In the genomic region with DNA sequence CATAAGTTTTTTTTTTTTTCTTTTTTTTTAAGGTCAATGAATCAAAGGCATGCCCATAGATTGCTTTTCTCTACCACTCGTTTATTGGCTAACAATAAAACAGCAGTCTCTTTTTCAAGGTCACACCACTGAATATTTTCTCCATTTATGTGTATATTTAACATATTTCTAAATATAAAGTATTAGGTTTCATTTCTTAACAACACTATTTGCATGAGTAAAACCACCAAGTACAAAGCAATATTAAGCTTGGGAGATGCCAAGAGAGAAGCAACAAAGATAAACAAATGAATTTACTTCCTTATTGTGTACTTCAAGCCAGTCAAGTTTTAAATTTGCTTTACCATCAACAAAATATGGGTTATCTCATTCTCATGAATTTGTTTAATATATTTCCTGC, we compare ENCODE assay signal across 23 cellular contexts.
A peak's percentile ranks its signal among the peaks of the same experiment; 100 is the strongest.
DNase-seq lines count a peak whose midpoint lies in the region; ATAC-seq and TF ChIP-seq lines count a peak whose summit lies in the region.
"Had no signal": no experiment of that assay in that cellular context is flagged by ENCODE, and none has a peak within 500 bp of the region (broad histone marks: within the 10 kb centered on the region; RNA-seq: fewer than 3 reads in every experiment).

No MANE protein-coding gene starts in this region.

- H3K4me3 ChIP-seq in PC-3 (ENCODE audit: low read length) (no peak overlapping the region), heart right ventricle (no peak overlapping the region), thyroid gland (replicated peaks in 1 of 3) (no peak overlapping the region)
- H3K4me3 ChIP-seq: coronary artery, K562, psoas muscle, SJCRH30, uterus had no signal

- no peaks in the 10 kb centered on the region for H3F3A ChIP-seq in PC-3 (ENCODE audit: low read length, unreplicated experiment)

- H3K9me2 ChIP-seq in PC-3 (replicated peaks; ENCODE audit: low read length) = no peaks in the 10 kb centered on the region

- H3K4me3 Mint-ChIP-seq in stimulated activated naive CD8-positive, alpha-beta T cell treated with anti-CD3 and anti-CD28 coated beads, Interleukin-15, amount 100 ng/mL, for 72 hours = no peak overlapping the region
- H3K4me3 Mint-ChIP-seq: HFFc6, nephron had no signal

- no peak overlapping the region for H2AFZ ChIP-seq in PC-3 (ENCODE audit: low read length)

- no TSS peak for BruUV-seq in PC-3 (replicated peaks; lab: Mats Ljungman, UMichigan)

- H4K20me1 ChIP-seq in PC-3 (ENCODE audit: low read length) = no peaks in the 10 kb centered on the region

- WGBS in heart right ventricle, 2 donors = 73% methylated on average over 1 of the region's 1 CpG
- WGBS in thyroid gland, 2 donors = 81 to 88% methylated on average over 1 of the region's 1 CpG

- intact Hi-C loops in PC-3 (cut with micrococcal nuclease) = no loop called here
- intact Hi-C loops in heart right ventricle (cut with DNase I) = no loop called here
- intact Hi-C loops in thyroid gland (cut with DNase I) = no loop called here

- peaks cover 0 to 9% of the 10 kb centered on the region in 2 donors for H3K9me3 Mint-ChIP-seq in stimulated activated naive CD8-positive, alpha-beta T cell treated with anti-CD3 and anti-CD28 coated beads, Interleukin-15, amount 100 ng/mL, for 72 hours
- H3K9me3 Mint-ChIP-seq: HFFc6, nephron had no signal

- no peaks in the 10 kb centered on the region for H3K36me3 ChIP-seq in PC-3 (ENCODE audit: low read depth, low read length)
- H3K36me3 ChIP-seq in heart right ventricle = no peaks in the 10 kb centered on the region
- no peaks in the 10 kb centered on the region for H3K36me3 ChIP-seq in thyroid gland
- H3K36me3 ChIP-seq: SJCRH30, uterus had no signal

- H3K27ac ChIP-seq in PC-3 (ENCODE audit: low read length) = no peak overlapping the region
- H3K27ac ChIP-seq in heart right ventricle = no peak overlapping the region
- no peak overlapping the region for H3K27ac ChIP-seq in thyroid gland
- H3K27ac ChIP-seq: coronary artery, epithelial cell of prostate, HL-60, psoas muscle, SJCRH30, uterus had no signal

- H3K4me1 Mint-ChIP-seq in stimulated activated naive CD8-positive, alpha-beta T cell treated with anti-CD3 and anti-CD28 coated beads, Interleukin-15, amount 100 ng/mL, for 72 hours = no peaks in the 10 kb centered on the region
- H3K4me1 Mint-ChIP-seq: nephron had no signal

- POLR2A ChIA-PET in PC-3 (lab: Charles Lee; ENCODE audit: unreplicated experiment) = no interaction called here

- no peak overlapping the region for H3K4me2 ChIP-seq in PC-3 (ENCODE audit: low read length)

- peak; percentile 41 for ATAC-seq in GM18520 (IDR thresholded peaks at IDR 0.05; ENCODE audit: unreplicated experiment)
- peak; percentile 42 for ATAC-seq in GM21717 (IDR thresholded peaks at IDR 0.05; ENCODE audit: unreplicated experiment)
- ATAC-seq in HG03097 (IDR thresholded peaks at IDR 0.05; ENCODE audit: low FRiP score, unreplicated experiment) = peak; percentile 8
- ATAC-seq in PC-3 = peak; percentile 32
- no peak for ATAC-seq in heart right ventricle
- ATAC-seq in stimulated activated naive CD8-positive, alpha-beta T cell treated with anti-CD3 and anti-CD28 coated beads, Interleukin-15, amount 100 ng/mL, for 72 hours = no peak
- ATAC-seq: activated CD4-positive, CD25-positive, alpha-beta regulatory T cell treated with anti-CD3 and anti-CD28 coated beads, Interleukin-2, amount 50 U/mL, for 24 hours; K562; psoas muscle; stimulated activated naive CD8-positive, alpha-beta T cell treated with anti-CD3 and anti-CD28 coated beads, Interleukin-15, Interleukin-2, amounts not matched to agents 100 U/mL and 50 U/mL, for 24 hours had no signal

- H3K27me3 ChIP-seq in PC-3 (ENCODE audit: low read length) = no peaks in the 10 kb centered on the region
- no peaks in the 10 kb centered on the region for H3K27me3 ChIP-seq in heart right ventricle
- H3K27me3 ChIP-seq in thyroid gland = no peaks in the 10 kb centered on the region
- H3K27me3 ChIP-seq: SJCRH30, uterus had no signal

- no peak overlapping the region for H3K27ac Mint-ChIP-seq in stimulated activated naive CD8-positive, alpha-beta T cell treated with anti-CD3 and anti-CD28 coated beads, Interleukin-15, amount 100 ng/mL, for 72 hours
- H3K27ac Mint-ChIP-seq: HFFc6, nephron had no signal

- no peak overlapping the region for H3K9ac ChIP-seq in PC-3 (ENCODE audit: low read length)

- no peaks in the 10 kb centered on the region for H3K27me3 Mint-ChIP-seq in stimulated activated naive CD8-positive, alpha-beta T cell treated with anti-CD3 and anti-CD28 coated beads, Interleukin-15, amount 100 ng/mL, for 72 hours

- H3K9me3 ChIP-seq in PC-3 (ENCODE audit: low read length) (no peaks in the 10 kb centered on the region), heart right ventricle (no peaks in the 10 kb centered on the region), thyroid gland (no peaks in the 10 kb centered on the region)
- H3K9me3 ChIP-seq: psoas muscle, SJCRH30, uterus had no signal

- no peak for TF ChIP-seq POLR2A in thyroid gland (IDR thresholded peaks at IDR 0.05)

- H3K79me2 ChIP-seq in PC-3 (ENCODE audit: low read length) = no peaks in the 10 kb centered on the region

- TF ChIP-seq CTCF in PC-3 (conservative IDR thresholded peaks at IDR 0.05; ENCODE audit: low read depth, low read length) (no peak), heart right ventricle (IDR thresholded peaks at IDR 0.05) (no peak), thyroid gland (IDR thresholded peaks at IDR 0.05) (no peak)

- DNase-seq in PC-3 = no peak
- no peak for DNase-seq in heart right ventricle
- DNase-seq in RKO (ENCODE audit: low spot score) = no peak
- no peak for DNase-seq in stimulated activated naive CD8-positive, alpha-beta T cell treated with anti-CD3 and anti-CD28 coated beads, Interleukin-15, amount 100 ng/mL, for 72 hours
- DNase-seq in thyroid gland = no peak
- DNase-seq: activated naive CD4-positive, alpha-beta T cell treated with Interleukin-2 at 50 U/mL for 16 hours; GDM1; HFFc6; NCI-H1436; NCI-H2227 treated with DMSO at 0.1 percent for 48 hours; psoas muscle; SJCRH30; stimulated activated naive CD8-positive, alpha-beta T cell treated with anti-CD3 and anti-CD28 coated beads, Interleukin-15, Interleukin-2, amounts not matched to agents 100 U/mL and 50 U/mL, for 24 hours; uterus had no signal

- H3K4me1 ChIP-seq in PC-3 (ENCODE audit: insufficient read depth, low read length) (peaks cover 10% of the 10 kb centered on the region; the same call in 1 of the 2 replicates), heart right ventricle (no peaks in the 10 kb centered on the region), thyroid gland (no peaks in the 10 kb centered on the region)
- H3K4me1 ChIP-seq: psoas muscle, SJCRH30, uterus had no signal

- CTCF ChIA-PET in PC-3 (lab: Charles Lee) = no interaction called here

Comparison
In these comparisons a context has a peak if more than half of its experiments do, and no peak if none do; other contexts are left out.
1. ATAC-seq: peak in GM18520 (single experiment), GM21717 (single experiment), HG03097 (single experiment) and PC-3 (single experiment); none in heart right ventricle (0 of 8) and stimulated activated naive CD8-positive, alpha-beta T cell treated with anti-CD3 and anti-CD28 coated beads, Interleukin-15, amount 100 ng/mL, for 72 hours (single experiment).